Comparison of ENCODE assay signal across 10 cellular contexts in the genomic region with DNA sequence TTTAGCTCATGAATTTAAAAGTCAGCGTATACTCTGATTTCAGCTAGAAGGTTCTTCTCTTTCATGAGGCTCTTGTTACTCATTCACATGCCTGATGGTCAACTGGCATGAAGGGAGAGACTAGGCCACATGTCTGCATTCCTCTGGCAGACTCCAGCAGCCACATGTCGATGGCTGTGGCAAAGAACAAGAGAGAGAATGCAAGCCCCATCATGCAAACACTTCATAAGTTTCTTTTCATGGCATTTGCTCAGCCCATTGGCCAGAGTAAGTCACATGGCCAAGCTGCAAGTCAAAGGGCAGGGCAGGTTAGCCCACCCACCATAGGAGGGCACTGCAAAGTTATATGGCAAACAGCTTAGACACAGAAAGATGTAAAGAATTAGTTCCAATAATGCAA. TPM values are rescaled to one million over a fixed set of nuclear protein-coding genes. Genes with fewer than 3 reads are reported as not detected.
A peak's percentile ranks its signal among the peaks of the same experiment; 100 is the strongest.
DNase-seq lines count a peak whose midpoint lies in the region; ATAC-seq and TF ChIP-seq lines count a peak whose summit lies in the region.
"Had no signal": no experiment of that assay in that cellular context is flagged by ENCODE, and none has a peak within 500 bp of the region (broad histone marks: within the 10 kb centered on the region; RNA-seq: fewer than 3 reads in every experiment).

No MANE protein-coding gene starts in this region.

- peak; percentile 57 for DNase-seq in DMS 273 (lab: John Stamatoyannopoulos, UW; ENCODE audit: unreplicated experiment)
- DNase-seq in DMS 273 treated with DMSO at 0.1 percent for 48 hours (lab: John Stamatoyannopoulos, UW) = no peak
- DNase-seq in epidermal melanocyte (ENCODE audit: insufficient read length, low spot score) = peak; percentile 60
- DNase-seq in renal cortical epithelial cell (ENCODE audit: low read depth) = peak; percentile 96
- DNase-seq in activated effector memory CD4-positive, alpha-beta T cell treated with Interleukin-2 at 50 U/mL for 16 hours = no peak
- DNase-seq in HuH-7.5 (ENCODE audit: low spot score) = no peak
- DNase-seq: NCI-H1436 treated with DMSO at 0.1 percent for 48 hours had no signal

- no peak overlapping the region for H3K27ac ChIP-seq in OCI-LY1 (ENCODE audit: low read depth, low read length, poor library complexity, severe bottlenecking)
- H3K27ac ChIP-seq: 22Rv1 had no signal

- no peaks in the 10 kb centered on the region for H3K36me3 ChIP-seq in OCI-LY1 (ENCODE audit: insufficient read depth, low read length)

- H3F3A ChIP-seq in OCI-LY1 (ENCODE audit: insufficient read depth, low read length) = no peaks in the 10 kb centered on the region

- H3K9me2 ChIP-seq in OCI-LY1 (ENCODE audit: low read depth, low read length) = no peaks in the 10 kb centered on the region

- H3K79me2 ChIP-seq in OCI-LY1 (ENCODE audit: insufficient read depth, low read length) = no peaks in the 10 kb centered on the region

- no peak overlapping the region for H3K9ac ChIP-seq in OCI-LY1 (ENCODE audit: low read length)

- no peak overlapping the region for H3K4me2 ChIP-seq in OCI-LY1 (ENCODE audit: low read length)

- H3K27me3 ChIP-seq in OCI-LY1 (ENCODE audit: insufficient read depth, low read length) = no peaks in the 10 kb centered on the region

- H3K9me3 ChIP-seq in OCI-LY1 (ENCODE audit: low read length) = no peaks in the 10 kb centered on the region

- H3K4me3 ChIP-seq in OCI-LY1 (ENCODE audit: low read depth, low read length, poor library complexity, severe bottlenecking) = no peak overlapping the region

- no peak overlapping the region for H2AFZ ChIP-seq in OCI-LY1 (ENCODE audit: low read length)

- H4K20me1 ChIP-seq in OCI-LY1 (ENCODE audit: insufficient read depth, low read length) = no peaks in the 10 kb centered on the region

- TF ChIP-seq CTCF in OCI-LY1 (IDR thresholded peaks at IDR 0.05; ENCODE audit: low read length) = 0 out of 2 replicates have a peak, but pooled peaks have one; percentile 5

- peaks cover 2% of the 10 kb centered on the region for H3K4me1 ChIP-seq in OCI-LY1 (ENCODE audit: insufficient read depth, low read length, severe bottlenecking)

- ATAC-seq in GM19328 (IDR thresholded peaks at IDR 0.05; ENCODE audit: unreplicated experiment) = no peak

RNA-seq across cellular contexts. Expression of gene KCNV2, which starts 5.4 kb away (rescaled TPM):
- total RNA-seq in renal cortical epithelial cell = not detected in 2 replicates

Comparison
In these comparisons a context has a peak if more than half of its experiments do, and no peak if none do; other contexts are left out.
1. DNase-seq: peak in DMS 273 (single experiment), epidermal melanocyte (single experiment) and renal cortical epithelial cell (single experiment); none in DMS 273 treated with DMSO at 0.1 percent for 48 hours (single experiment), activated effector memory CD4-positive, alpha-beta T cell treated with Interleukin-2 at 50 U/mL for 16 hours (single experiment) and HuH-7.5 (single experiment).